22 cellular contexts compared by ENCODE assay signal in genomic region chr17:62751350-62751691, GRCh38. TPM values are rescaled to one million over a fixed set of nuclear protein-coding genes. Genes with fewer than 3 reads are reported as not detected.
"Had no signal": no experiment of that assay in that cellular context is flagged by ENCODE, and none has a peak within 500 bp of the region (broad histone marks: within the 10 kb centered on the region; RNA-seq: fewer than 3 reads in every experiment).

No MANE protein-coding gene starts in this region.

- ATAC-seq: heart right ventricle, lower lobe of right lung, sciatic nerve had no signal

- H3K27ac ChIP-seq: heart right ventricle, left ventricle myocardium inferior, lower lobe of right lung, neutrophil, spleen, stomach had no signal

- DNase-seq: effector memory CD4-positive, alpha-beta T cell; heart right ventricle; left ventricle myocardium inferior; lower lobe of right lung; mesenchymal stem cell; midbrain; naive B cell; posterior cingulate gyrus; spleen; stimulated activated CD4-positive, alpha-beta T cell treated with anti-CD3 and anti-CD28 coated beads, Interleukin-15, amount 100 ng/mL, for 24 hours; stimulated activated CD4-positive, alpha-beta T cell treated with anti-CD3 and anti-CD28 coated beads, Interleukin-1b, Interleukin-23, amount 100 ng/mL, for 48 hours; stimulated activated CD4-positive, alpha-beta T cell treated with anti-CD3 and anti-CD28 coated beads, Interleukin-4, amount 100 ng/mL, for 4 hours; stimulated activated naive CD4-positive, alpha-beta T cell; stomach had no signal

- H3K4me3 Mint-ChIP-seq: type B pancreatic cell had no signal

- H3K9me3 Mint-ChIP-seq: naive B cell had no signal

- H3K9me3 ChIP-seq: left ventricle myocardium inferior, lower lobe of right lung, neutrophil, spleen, stomach had no signal

- H3K27ac Mint-ChIP-seq: naive B cell, type B pancreatic cell had no signal

- H3K4me3 ChIP-seq: heart right ventricle, left ventricle myocardium inferior, lower lobe of right lung, spleen, stomach had no signal

- H3K4me1 ChIP-seq: spleen had no signal

- H3K4me1 Mint-ChIP-seq: naive B cell had no signal

- H3K36me3 ChIP-seq: heart right ventricle, left ventricle myocardium inferior, lower lobe of right lung, neutrophil, spleen, stomach had no signal

- H3K27me3 ChIP-seq: neutrophil, stomach had no signal

- H3K36me3 Mint-ChIP-seq: naive B cell, type B pancreatic cell had no signal

RNA-seq across cellular contexts. Expression of gene MARCHF10, which starts 56.8 kb away (rescaled TPM):
- total RNA-seq: esophagus mucosa, glomerular endothelial cell, heart right ventricle, left ventricle myocardium inferior, pulmonary artery endothelial cell, skeletal muscle tissue, spleen had no signal
- polyA plus RNA-seq: fibroblast of lung had no signal
